Comparison of ENCODE assay signal across 18 cellular contexts in genomic region chr15:68693071-68693470, GRCh38.
DNase-seq lines count a peak whose midpoint lies in the region; TF ChIP-seq lines count a peak whose summit lies in the region.
"Had no signal": no experiment of that assay in that cellular context is flagged by ENCODE, and none has a peak within 500 bp of the region (broad histone marks: within the 10 kb centered on the region; RNA-seq: fewer than 3 reads in every experiment).

No MANE protein-coding gene starts in this region.

- H3K4me3 ChIP-seq in choroid plexus epithelial cell (ENCODE audit: low read depth, low read length) = no peak overlapping the region
- H3K4me3 ChIP-seq: heart left ventricle had no signal

- TF ChIP-seq CTCF in choroid plexus epithelial cell (conservative IDR thresholded peaks at IDR 0.05; ENCODE audit: low read depth, low read length) = no peak
- TF ChIP-seq CTCF in GM10266 (IDR thresholded peaks at IDR 0.05; ENCODE audit: control insufficient read depth, insufficient read depth, low read depth, missing control alignments) = no peak

- DNase-seq in AG08395 (ENCODE audit: low spot score) = peak; percentile 67
- DNase-seq in H4 (ENCODE audit: low spot score) = peak; percentile 27
- DNase-seq in SKM-1 (lab: John Stamatoyannopoulos, UW; ENCODE audit: unreplicated experiment) = peak; percentile 45
- peak; percentile 33 for DNase-seq in choroid plexus epithelial cell (ENCODE audit: low read depth)
- DNase-seq in GM10266 (ENCODE audit: extremely low spot score) = no peak
- no peak for DNase-seq in AG08396 (ENCODE audit: low spot score)
- no peak for DNase-seq in activated CD4-positive, alpha-beta T cell treated with anti-CD3 and anti-CD28 coated beads for 48 hours
- DNase-seq in activated naive CD4-positive, alpha-beta T cell treated with Interleukin-2 at 50 U/mL for 16 hours = no peak
- DNase-seq: activated effector memory CD4-positive, alpha-beta T cell treated with anti-CD3 and anti-CD28 coated beads, Interleukin-2, amount 50 U/mL, for 16 hours; BE2C; GOT3; heart left ventricle; left cardiac atrium; NCI-H1105; PC-3; retina; stimulated activated CD4-positive, alpha-beta T cell treated with anti-CD3 and anti-CD28 coated beads, Interleukin-4, amount 100 ng/mL, for 1 hour; T-helper 2 cell had no signal

Comparison
In these comparisons a context has a peak if more than half of its experiments do, and no peak if none do; other contexts are left out.
1. DNase-seq: peak in AG08395 (single experiment), H4 (single experiment), SKM-1 (single experiment) and choroid plexus epithelial cell (single experiment); none in GM10266 (single experiment), AG08396 (single experiment), activated CD4-positive, alpha-beta T cell treated with anti-CD3 and anti-CD28 coated beads for 48 hours (single experiment) and activated naive CD4-positive, alpha-beta T cell treated with Interleukin-2 at 50 U/mL for 16 hours (single experiment).